ENCODE assay signal across 16 cellular contexts in genomic region chr7:70416611-70417010, GRCh38.
DNase-seq lines count a peak whose midpoint lies in the region; ATAC-seq, FAIRE-seq and TF ChIP-seq lines count a peak whose summit lies in the region.
"Had no signal": no experiment of that assay in that cellular context is flagged by ENCODE, and none has a peak within 500 bp of the region (broad histone marks: within the 10 kb centered on the region; RNA-seq: fewer than 3 reads in every experiment).

No MANE protein-coding gene starts in this region.

- no peaks in the 10 kb centered on the region for H4K20me1 ChIP-seq in DOHH2 (ENCODE audit: control insufficient read depth, insufficient read depth, low read depth, low read length)

- no peaks in the 10 kb centered on the region for H3K36me3 Mint-ChIP-seq in nephron progenitor cell (ENCODE audit: low read depth)
- H3K36me3 Mint-ChIP-seq: T-cell had no signal

- TF ChIP-seq CTCF in DOHH2 (IDR thresholded peaks at IDR 0.05; ENCODE audit: low read depth, low read length, poor library complexity, severe bottlenecking) (no peak), nephron progenitor cell (IDR thresholded peaks at IDR 0.05) (no peak)

- H3K9me3 ChIP-seq in DOHH2 (ENCODE audit: control insufficient read depth, insufficient read depth, low read length), result no peaks in the 10 kb centered on the region
- no peaks in the 10 kb centered on the region for H3K9me3 ChIP-seq in effector memory CD4-positive, alpha-beta T cell (ENCODE audit: control insufficient read depth, low read length)

- peak overlapping the region; percentile 63 for H3K27ac Mint-ChIP-seq in nephron progenitor cell
- H3K27ac Mint-ChIP-seq: T-cell had no signal

- no peak for FAIRE-seq in H54 (lab: Jason Lieb, UNC)
- FAIRE-seq: frontal cortex, HepG2 had no signal

- H3K27me3 Mint-ChIP-seq in nephron progenitor cell (ENCODE audit: low read depth, poor library complexity), result peaks cover 15% of the 10 kb centered on the region
- H3K27me3 Mint-ChIP-seq: stimulated activated naive CD8-positive, alpha-beta T cell treated with anti-CD3 and anti-CD28 coated beads, Interleukin-15, amount 100 ng/mL, for 72 hours; T-cell had no signal

- no peaks in the 10 kb centered on the region for H3K27me3 ChIP-seq in DOHH2 (ENCODE audit: control insufficient read depth, low read length)
- no peaks in the 10 kb centered on the region for H3K27me3 ChIP-seq in effector memory CD4-positive, alpha-beta T cell (replicated peaks; ENCODE audit: control insufficient read depth, insufficient read depth, low read length, poor library complexity, severe bottlenecking)

- ATAC-seq in HG02884 (IDR thresholded peaks at IDR 0.05; ENCODE audit: unreplicated experiment) (peak; percentile 35), HG03175 (IDR thresholded peaks at IDR 0.05; ENCODE audit: unreplicated experiment) (no peak)
- ATAC-seq: HepG2; stimulated activated naive CD8-positive, alpha-beta T cell treated with anti-CD3 and anti-CD28 coated beads, Interleukin-15, amount 100 ng/mL, for 72 hours; T-cell had no signal

- DNase-seq in NCI-H82 treated with DMSO at 0.1 percent for 48 hours (lab: John Stamatoyannopoulos, UW; ENCODE audit: unreplicated experiment) (peak; percentile 15), nephron progenitor cell (no peak), H54 (ENCODE audit: insufficient read length, low spot score) (no peak), AG08396 (ENCODE audit: low spot score) (no peak)
- no peak for DNase-seq in effector memory CD4-positive, alpha-beta T cell
- DNase-seq: activated CD4-positive, CD25-positive, alpha-beta regulatory T cell; activated CD8-positive, alpha-beta memory T cell treated with anti-CD3 and anti-CD28 coated beads, Interleukin-2, amount 50 U/mL, for 4 hours; activated naive CD4-positive, alpha-beta T cell treated with anti-CD3 and anti-CD28 coated beads, Interleukin-2, amount 50 U/mL, for 16 hours; NCI-H1048; stimulated activated naive CD8-positive, alpha-beta T cell treated with anti-CD3 and anti-CD28 coated beads, Interleukin-15, amount 100 ng/mL, for 72 hours; T-cell had no signal

- H3K4me1 Mint-ChIP-seq in nephron progenitor cell, result peaks cover 63% of the 10 kb centered on the region
- H3K4me1 Mint-ChIP-seq: stimulated activated naive CD8-positive, alpha-beta T cell treated with anti-CD3 and anti-CD28 coated beads, Interleukin-15, amount 100 ng/mL, for 72 hours had no signal

- no peaks in the 10 kb centered on the region for H3K9me3 Mint-ChIP-seq in nephron progenitor cell
- H3K9me3 Mint-ChIP-seq: stimulated activated naive CD8-positive, alpha-beta T cell treated with anti-CD3 and anti-CD28 coated beads, Interleukin-15, amount 100 ng/mL, for 72 hours; T-cell had no signal

- peaks cover 94% of the 10 kb centered on the region for H3K4me1 ChIP-seq in DOHH2 (ENCODE audit: control insufficient read depth, low read length)
- H3K4me1 ChIP-seq in effector memory CD4-positive, alpha-beta T cell (ENCODE audit: control insufficient read depth, insufficient read depth, low read length, poor library complexity, severe bottlenecking), result no peaks in the 10 kb centered on the region

- peak overlapping the region; percentile 56 for H3K4me3 ChIP-seq in DOHH2 (ENCODE audit: low read length)
- no peak overlapping the region for H3K4me3 ChIP-seq in effector memory CD4-positive, alpha-beta T cell (ENCODE audit: insufficient read depth, low read depth, low read length, poor library complexity, severe bottlenecking)

- no peaks in the 10 kb centered on the region for H3K79me2 ChIP-seq in DOHH2 (ENCODE audit: control insufficient read depth, low read length)

- peak overlapping the region; percentile 72 for H3K4me2 ChIP-seq in DOHH2 (ENCODE audit: low read length)

- peaks cover 23% of the 10 kb centered on the region for H3F3A ChIP-seq in DOHH2 (ENCODE audit: control insufficient read depth, insufficient read depth)

- no peaks in the 10 kb centered on the region for H3K9me2 ChIP-seq in DOHH2 (replicated peaks; ENCODE audit: control insufficient read depth, low read length)

- no peak for TF ChIP-seq POLR2A in H54 (IDR thresholded peaks at IDR 0.05; ENCODE audit: low read depth, low read length)

- peak overlapping the region; percentile 82 for H3K27ac ChIP-seq in DOHH2 (ENCODE audit: low read depth, low read length)
- H3K27ac ChIP-seq in effector memory CD4-positive, alpha-beta T cell (ENCODE audit: insufficient read depth, low read length, poor library complexity, severe bottlenecking), result no peak overlapping the region

- no peak overlapping the region for H3K4me3 Mint-ChIP-seq in nephron progenitor cell
- H3K4me3 Mint-ChIP-seq: stimulated activated naive CD8-positive, alpha-beta T cell treated with anti-CD3 and anti-CD28 coated beads, Interleukin-15, amount 100 ng/mL, for 72 hours; T-cell had no signal

- H3K36me3 ChIP-seq in DOHH2 (ENCODE audit: control insufficient read depth, low read length), result no peaks in the 10 kb centered on the region
- no peaks in the 10 kb centered on the region for H3K36me3 ChIP-seq in effector memory CD4-positive, alpha-beta T cell (ENCODE audit: control insufficient read depth, insufficient read depth, low read length)
